ENCODE assay signal across 20 cellular contexts in genomic region chr16:8948069-8948593, GRCh38. TPM values are rescaled to one million over a fixed set of nuclear protein-coding genes. Genes with fewer than 3 reads are reported as not detected.
DNase-seq lines count a peak whose midpoint lies in the region; ATAC-seq, FAIRE-seq and TF ChIP-seq lines count a peak whose summit lies in the region.
"Had no signal": no experiment of that assay in that cellular context is flagged by ENCODE, and none has a peak within 500 bp of the region (broad histone marks: within the 10 kb centered on the region; RNA-seq: fewer than 3 reads in every experiment).

No MANE protein-coding gene starts in this region.

- no peaks in the 10 kb centered on the region for H3K36me3 ChIP-seq in MM.1S (replicated peaks; ENCODE audit: insufficient read depth, low read length)
- peaks cover 1 to 2% of the 10 kb centered on the region in 2 experiments; a peak in 2 of 4 replicates for H3K36me3 ChIP-seq in GM12878 (ENCODE audit: control insufficient read depth in 2 of 2, insufficient read depth in 2 of 2, low read length in 1 of 2)
- H3K36me3 ChIP-seq in trophoblast cell (ENCODE audit: control insufficient read depth in 1 of 2, insufficient read depth in 2 of 2, low read length in 2 of 2): no peaks in the 10 kb centered on the region
- H3K36me3 ChIP-seq: breast epithelium, stomach had no signal

- H4K91ac ChIP-seq in trophoblast cell (ENCODE audit: low read depth, low read length): no peak overlapping the region

- ATAC-seq in GM12878 (no peak), GM21367 (IDR thresholded peaks at IDR 0.05; ENCODE audit: unreplicated experiment) (no peak)

- H3K27ac ChIP-seq in MM.1S (ENCODE audit: low read length) (no peak overlapping the region), GM12878 (ENCODE audit: control insufficient read depth, insufficient read depth) (no peak overlapping the region), trophoblast cell (ENCODE audit: low read depth, low read length) (no peak overlapping the region)
- H3K27ac ChIP-seq: breast epithelium, C4-2B, RWPE1, stomach had no signal

- no peak for TF ChIP-seq EP300 in GM12878 (IDR thresholded peaks at IDR 0.05; ENCODE audit: borderline replicate concordance in 1 of 2, control insufficient read depth in 1 of 2, low read depth in 2 of 2, low read length in 2 of 2)

- no peak overlapping the region for H3K14ac ChIP-seq in trophoblast cell (ENCODE audit: low read length)

- H2BK120ac ChIP-seq in trophoblast cell (ENCODE audit: insufficient read depth, low read length, poor library complexity): no peak overlapping the region

- H3K9me3 ChIP-seq in MM.1S (replicated peaks; ENCODE audit: insufficient read depth, low read length) (no peaks in the 10 kb centered on the region), GM12878 (replicated peaks; ENCODE audit: control insufficient read depth, insufficient read depth, low read length) (no peaks in the 10 kb centered on the region), trophoblast cell (ENCODE audit: insufficient read depth, low read depth, low read length) (no peaks in the 10 kb centered on the region)
- H3K9me3 ChIP-seq: breast epithelium, stomach had no signal

- CTCF ChIA-PET in activated CD4-positive, alpha-beta T cell treated with anti-CD3 and anti-CD28 coated beads, Interleukin-2, amount 10 ng/mL, durations not matched to agents 7 days and 5 days (lab: Charles Lee): interaction anchor here (0.5 to 2.6 kb wide), 5 partner anchors 8 to 77 kb away, joined by 3 to 14 read pairs (median 3); no protein-coding TSS in a partner anchor
- CTCF ChIA-PET in GM12878 (lab: Yijun Ruan, JAX): interaction anchor here (0.6 to 5.5 kb wide), 9 partner anchors 10 to 191 kb away, joined by 3 to 44 read pairs (median 4); no protein-coding TSS in a partner anchor

- H3K4me1 ChIP-seq in MM.1S (ENCODE audit: low read length) (peaks cover 92% of the 10 kb centered on the region), GM12878 (ENCODE audit: control insufficient read depth, insufficient read depth, low read length) (peaks cover 82% of the 10 kb centered on the region), trophoblast cell (ENCODE audit: control insufficient read depth in 1 of 2, insufficient read depth in 2 of 2, low read length in 2 of 2) (peaks cover 14 to 20% of the 10 kb centered on the region in 2 experiments)

- H3K4me3 ChIP-seq in MM.1S (ENCODE audit: low read length) (no peak overlapping the region), GM12878 (no peak overlapping the region), trophoblast cell (ENCODE audit: low read depth, low read length) (no peak overlapping the region)
- H3K4me3 ChIP-seq: breast epithelium, stomach had no signal

- BruUV-seq in GM12878 (replicated peaks; lab: Mats Ljungman, UMichigan): no TSS peak

- WGBS in GM12878 (ENCODE audit: insufficient coverage, insufficient replicate concordance, low lambda C conversion rate, missing lambda C conversion rate): 73% methylated on average over 6 of the region's 6 CpGs
- no CpG with 5 or more reads among the region's 6 CpGs for WGBS in trophoblast cell (ENCODE audit: extremely low coverage, insufficient coverage, insufficient read length)

- H3K79me1 ChIP-seq in trophoblast cell (ENCODE audit: low read length): no peaks in the 10 kb centered on the region

- no peaks in the 10 kb centered on the region for H3K27me3 Mint-ChIP-seq in activated CD4-positive, alpha-beta T cell treated with anti-CD3 and anti-CD28 coated beads, Interleukin-2, amount 10 ng/mL, durations not matched to agents 7 days and 5 days

- H3K9me3 Mint-ChIP-seq in activated CD4-positive, alpha-beta T cell treated with anti-CD3 and anti-CD28 coated beads, Interleukin-2, amount 10 ng/mL, durations not matched to agents 7 days and 5 days: no peaks in the 10 kb centered on the region
- H3K9me3 Mint-ChIP-seq: activated T-cell treated with anti-CD3 and anti-CD28 coated beads, Interleukin-2, amount 50 U/mL, for 72 hours had no signal

- SMC1A ChIA-PET in GM12878 (lab: Charles Lee; ENCODE audit: uncharacterized antibody, unreplicated experiment): interaction anchor here (0.6 to 8.0 kb wide), 9 partner anchors 8 to 1030 kb away, joined by 3 to 52 read pairs (median 5); no protein-coding TSS in a partner anchor

- RAD21 ChIA-PET in GM12878 (lab: Charles Lee; ENCODE audit: unreplicated experiment): interaction anchor here (0.6 to 3.0 kb wide), 6 partner anchors 12 to 187 kb away, joined by 3 to 21 read pairs (median 4); partner anchors contain the start of gene CARHSP1

- no peak for FAIRE-seq in GM12878 (lab: Jason Lieb, UNC)
- FAIRE-seq: frontal cortex had no signal

- H4K20me1 ChIP-seq in MM.1S (ENCODE audit: insufficient read depth, low read length): peaks cover 99% of the 10 kb centered on the region
- H4K20me1 ChIP-seq in GM12878 (ENCODE audit: control insufficient read depth, insufficient read depth): peaks cover 45% of the 10 kb centered on the region

- peaks cover 93% of the 10 kb centered on the region for H3K4me1 Mint-ChIP-seq in activated CD4-positive, alpha-beta T cell treated with anti-CD3 and anti-CD28 coated beads, Interleukin-2, amount 10 ng/mL, durations not matched to agents 7 days and 5 days

- no peak overlapping the region for H2BK5ac ChIP-seq in trophoblast cell (ENCODE audit: low read depth, low read length, poor library complexity)

- H3K9me2 ChIP-seq in MM.1S (replicated peaks; ENCODE audit: insufficient read depth, low read length): no peaks in the 10 kb centered on the region

- no peak overlapping the region for H2AK5ac ChIP-seq in trophoblast cell (ENCODE audit: low read length)

- H3K9ac ChIP-seq in MM.1S (ENCODE audit: low read length) (no peak overlapping the region), GM12878 (ENCODE audit: control insufficient read depth, insufficient read depth, low read length) (no peak overlapping the region), trophoblast cell (ENCODE audit: low read length) (no peak overlapping the region)

- in situ Hi-C loops in GM12878 (cut with MboI): no loop called here

- no peak overlapping the region for H2AFZ ChIP-seq in MM.1S (ENCODE audit: low read length)
- H2AFZ ChIP-seq in GM12878 (ENCODE audit: control insufficient read depth, low read depth, low read length): no peak overlapping the region
- H2AFZ ChIP-seq in trophoblast cell (ENCODE audit: insufficient read depth, low read length, poor library complexity): no peak overlapping the region

- POLR2A ChIA-PET in activated CD4-positive, alpha-beta T cell treated with anti-CD3 and anti-CD28 coated beads, Interleukin-2, amount 10 ng/mL, durations not matched to agents 7 days and 5 days (lab: Charles Lee): no interaction called here
- POLR2A ChIA-PET in GM12878 (lab: Charles Lee): interaction anchor here (1.0 to 2.3 kb wide), 4 partner anchors 9 to 57 kb away, joined by 3 to 6 read pairs (median 4); no protein-coding TSS in a partner anchor

- H3K27ac Mint-ChIP-seq in activated CD4-positive, alpha-beta T cell treated with anti-CD3 and anti-CD28 coated beads, Interleukin-2, amount 10 ng/mL, durations not matched to agents 7 days and 5 days: peak overlapping the region; percentile 13
- H3K27ac Mint-ChIP-seq: activated T-cell treated with anti-CD3 and anti-CD28 coated beads, Interleukin-2, amount 50 U/mL, for 72 hours had no signal

- no peak overlapping the region for H4K8ac ChIP-seq in trophoblast cell (ENCODE audit: low read depth, low read length)

- TF ChIP-seq CTCF in MM.1S (IDR thresholded peaks at IDR 0.05; ENCODE audit: low read length): no peak
- no peak for TF ChIP-seq CTCF in GM12878 (IDR thresholded peaks at IDR 0.05 in 2 of 3, conservative IDR thresholded peaks at IDR 0.05 in 1 of 3; ENCODE audit: control insufficient read depth in 2 of 3, extremely low read depth in 1 of 3, insufficient read depth in 1 of 3, low read depth in 3 of 3, low read length in 3 of 3)

- peak overlapping the region; percentile 49 for H3K4ac ChIP-seq in trophoblast cell (ENCODE audit: low read depth, low read length)

- H3K4me2 ChIP-seq in MM.1S (ENCODE audit: low read depth, low read length): peak overlapping the region; percentile 31; the same call in 1 of the 2 replicates
- H3K4me2 ChIP-seq in GM12878 (ENCODE audit: control insufficient read depth, insufficient read depth): peak overlapping the region; percentile 75
- no peak overlapping the region for H3K4me2 ChIP-seq in trophoblast cell (ENCODE audit: low read length)

- no peak overlapping the region for H3K4me3 Mint-ChIP-seq in activated CD4-positive, alpha-beta T cell treated with anti-CD3 and anti-CD28 coated beads, Interleukin-2, amount 10 ng/mL, durations not matched to agents 7 days and 5 days

- peaks cover 100% of the 10 kb centered on the region for H3K79me2 ChIP-seq in MM.1S (ENCODE audit: low read length)
- peaks cover 100% of the 10 kb centered on the region for H3K79me2 ChIP-seq in GM12878 (ENCODE audit: control insufficient read depth, insufficient read depth, low read length)
- peaks cover 40% of the 10 kb centered on the region for H3K79me2 ChIP-seq in trophoblast cell (ENCODE audit: control insufficient read depth, insufficient read depth, low read length, poor library complexity)

- TF ChIP-seq RAD21 in GM12878 (IDR thresholded peaks at IDR 0.05; ENCODE audit: insufficient read depth, low read depth, low read length): no peak

- no peak overlapping the region for H3K23ac ChIP-seq in trophoblast cell (ENCODE audit: low read length)

- no peak for DNase-seq in activated CD4-positive, alpha-beta T cell treated with anti-CD3 and anti-CD28 coated beads, Interleukin-2, amount 10 ng/mL, durations not matched to agents 7 days and 5 days
- DNase-seq in activated CD4-positive, alpha-beta T cell treated with anti-CD3 and anti-CD28 coated beads for 48 hours: no peak
- DNase-seq in MM.1S (no peak), GM12878 (ENCODE audit: low read depth, low spot score) (no peak), trophoblast cell (peak in 1 of 2 donors; percentile 53), HCEC 1CT (no peak)
- DNase-seq in effector CD4-positive, alpha-beta T cell: no peak
- DNase-seq: activated T-cell treated with anti-CD3 and anti-CD28 coated beads, Interleukin-2, amount 50 U/mL, for 72 hours; dermis blood vessel endothelial cell; DMS79; erythroblast; NCI-H1092; NCI-H2029 treated with DMSO at 0.1 percent for 48 hours; stimulated activated CD4-positive, alpha-beta T cell treated with anti-CD3 and anti-CD28 coated beads, Interleukin-1b, Interleukin-23, amount 100 ng/mL, for 48 hours; stomach had no signal

- H3K18ac ChIP-seq in trophoblast cell (ENCODE audit: low read length): no peak overlapping the region

- H2BK12ac ChIP-seq in trophoblast cell (ENCODE audit: low read length): no peak overlapping the region

- peaks cover 41% of the 10 kb centered on the region for H3F3A ChIP-seq in MM.1S (ENCODE audit: insufficient read depth, low read length)

- peaks cover 4% of the 10 kb centered on the region for H3K36me3 Mint-ChIP-seq in activated CD4-positive, alpha-beta T cell treated with anti-CD3 and anti-CD28 coated beads, Interleukin-2, amount 10 ng/mL, durations not matched to agents 7 days and 5 days (ENCODE audit: low read depth)

- H3K27me3 ChIP-seq in MM.1S (replicated peaks; ENCODE audit: insufficient read depth, low read length): no peaks in the 10 kb centered on the region
- H3K27me3 ChIP-seq in GM12878 (replicated peaks in 1 of 2; ENCODE audit: control insufficient read depth in 2 of 2, insufficient read depth in 2 of 2, low read length in 1 of 2): no peaks in the 10 kb centered on the region
- no peaks in the 10 kb centered on the region for H3K27me3 ChIP-seq in trophoblast cell (ENCODE audit: insufficient read depth, low read length)
- H3K27me3 ChIP-seq: breast epithelium, stomach had no signal

- H4K12ac ChIP-seq in trophoblast cell (ENCODE audit: low read depth, low read length): no peak overlapping the region

- no peak for TF ChIP-seq POLR2A in GM12878 (IDR thresholded peaks at IDR 0.05; ENCODE audit: low read depth, low read length)

- intact Hi-C loops in GM12878 (cut with micrococcal nuclease; ENCODE audit: unreplicated experiment): no loop called here

RNA-seq across cellular contexts. Expression of gene USP7, which starts 15.6 kb away (rescaled TPM):
- total RNA-seq in activated CD4-positive, alpha-beta T cell treated with anti-CD3 and anti-CD28 coated beads, Interleukin-2, amount 10 ng/mL, durations not matched to agents 7 days and 5 days: 100 to 1,000 TPM; 157 to 160 TPM
- 276 and 307 TPM in 2 replicates for total RNA-seq in GM12878 (2013; cell fraction: nucleolus; rRNA removed)
- total RNA-seq in GM12878 (2014; rRNA removed): 74.3 and 81.3 TPM in 2 replicates
- total RNA-seq in GM12878 (2014; rRNA removed; fragmentation: Illumina TruSeq; extraction: Trizol): 68.0 and 68.9 TPM in 2 replicates
- total RNA-seq in GM12878 (2021): 133 and 138 TPM in 2 replicates
- polyA plus RNA-seq in GM12878 (2011; ENCODE audit: low read depth): 52.7 TPM
- polyA plus RNA-seq in GM12878 (2011; rRNA removed): 86.4 and 100 TPM in 2 replicates
- polyA plus RNA-seq in GM12878 (2011; cell fraction: cytosol; rRNA removed): 24.9 and 31.7 TPM in 2 replicates
- polyA plus RNA-seq in GM12878 (2011; cell fraction: nucleus; rRNA removed): 137 and 156 TPM in 2 replicates
- polyA plus RNA-seq in GM12878 (2012): 86.1 and 88.3 TPM in 2 replicates
- polyA plus RNA-seq in GM12878 (2014; fragmentation: Illumina TruSeq; extraction: Trizol): 107 and 144 TPM in 2 replicates
- 10 to 100 TPM; 20.8 to 25.0 TPM for polyA plus RNA-seq in GM12878 (2014; fragmentation: Nextera tagmentation; extraction: Ambion mirVana)
- 53.0 and 57.4 TPM in 2 replicates for polyA plus RNA-seq in GM12878 (2014; rRNA removed)
- 10 to 100 TPM; 16.2 to 18.6 TPM for polyA plus RNA-seq in GM12878 (2016; fragmentation: Nextera tagmentation; extraction: Ambion mirVana)
- polyA minus RNA-seq in GM12878 (2011; rRNA and poly(A)+ RNA removed): 132 and 155 TPM in 2 replicates
- polyA minus RNA-seq in GM12878 (2011; cell fraction: cytosol; rRNA and poly(A)+ RNA removed): 44.8 and 51.1 TPM in 2 replicates
- polyA minus RNA-seq in GM12878 (2011; cell fraction: nucleus; rRNA and poly(A)+ RNA removed): 130 and 190 TPM in 2 replicates
- polyA plus RNA-seq in trophoblast cell (2013): 53.5 and 56.4 TPM in 2 replicates
